Comparison of ENCODE assay signal across 9 cellular contexts in the genomic region with DNA sequence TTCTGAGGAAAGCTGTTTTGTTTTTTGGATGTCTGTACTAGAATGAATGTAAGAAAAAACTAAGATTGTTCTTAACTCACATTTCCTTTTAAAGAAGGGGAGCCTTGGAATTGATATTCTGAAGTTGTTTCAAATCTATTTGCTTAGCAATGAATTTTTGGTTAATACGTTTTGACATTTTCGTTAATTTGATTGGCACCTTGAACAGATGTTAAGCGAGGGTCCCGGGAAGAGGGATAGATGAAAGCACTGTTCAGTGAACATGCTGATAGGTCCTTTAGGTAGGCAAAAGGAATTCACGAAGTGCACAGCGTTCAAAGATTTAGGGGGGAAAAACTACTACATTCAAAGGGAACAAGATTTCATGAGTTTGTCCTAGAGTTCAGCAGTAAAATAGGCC. TPM values are rescaled to one million over a fixed set of nuclear protein-coding genes. Genes with fewer than 3 reads are reported as not detected.
A peak's percentile ranks its signal among the peaks of the same experiment; 100 is the strongest.
DNase-seq lines count a peak whose midpoint lies in the region; ATAC-seq, FAIRE-seq and TF ChIP-seq lines count a peak whose summit lies in the region.
"Had no signal": no experiment of that assay in that cellular context is flagged by ENCODE, and none has a peak within 500 bp of the region (broad histone marks: within the 10 kb centered on the region; RNA-seq: fewer than 3 reads in every experiment).

No MANE protein-coding gene starts in this region.

- no peak for TF ChIP-seq RAD21 in H1 (IDR thresholded peaks at IDR 0.05 in 1 of 2, conservative IDR thresholded peaks at IDR 0.05 in 1 of 2; ENCODE audit: low read depth in 2 of 2, low read length in 2 of 2)

- H3K9ac ChIP-seq in H1 (replicated peaks in 1 of 4; ENCODE audit: extremely low read depth in 1 of 4, low read depth in 3 of 4, low read length in 3 of 4): peak overlapping the region in 1 of 4 experiments; percentile 54; a peak in 1 of 7 replicates

- POLR2A ChIA-PET in OCI-LY7 (lab: Charles Lee) (interaction anchor here (0.6 to 3.9 kb wide), 3 partner anchors 13 to 114 kb away, joined by 3 to 28 read pairs (median 4); no protein-coding TSS in a partner anchor), H1 (lab: Charles Lee; ENCODE audit: partially characterized antibody) (interaction anchor here (0.6 to 8.5 kb wide), 2 partner anchors 16 to 83 kb away, joined by 3 to 131 read pairs; no protein-coding TSS in a partner anchor)

- no peak overlapping the region for H2BK120ac ChIP-seq in H1 (replicated peaks; ENCODE audit: low read depth, low read length)

- no peak overlapping the region for H3K18ac ChIP-seq in H1 (ENCODE audit: extremely low read depth, low read length)

- H3K79me2 ChIP-seq in OCI-LY7 (ENCODE audit: insufficient read depth, low read depth, low read length) (peaks cover 95% of the 10 kb centered on the region), H1 (ENCODE audit: control insufficient read depth in 1 of 2, insufficient read depth in 2 of 2, low read length in 2 of 2) (peaks cover 18 to 87% of the 10 kb centered on the region in 2 experiments)

- BruUV-seq in OCI-LY7 (replicated peaks; lab: Mats Ljungman, UMichigan): no TSS peak

- WGBS in H1 (ENCODE audit: extremely low coverage in 1 of 2, insufficient coverage in 1 of 2, insufficient read length in 1 of 2, insufficient replicate concordance in 2 of 2, low coverage in 1 of 2, low lambda C conversion rate in 2 of 2, missing lambda C conversion rate in 1 of 2), 2 experiments: 85% methylated on average over 6 of the region's 6 CpGs; no CpG with 5 or more reads in 1 of the 2 experiments
- WGBS in pancreas, 2 donors: 17 to 18% methylated on average over 6 of the region's 6 CpGs

- no peak overlapping the region for H2BK12ac ChIP-seq in H1 (ENCODE audit: low read depth, low read length)

- H3K79me1 ChIP-seq in H1 (ENCODE audit: low read depth, low read length): peaks cover 7% of the 10 kb centered on the region

- TF ChIP-seq CTCF in GM06990 (IDR thresholded peaks at IDR 0.05; ENCODE audit: insufficient read depth, low read length, poor library complexity, severe bottlenecking) (no peak), OCI-LY7 (conservative IDR thresholded peaks at IDR 0.05; ENCODE audit: low read length) (no peak), H1 (IDR thresholded peaks at IDR 0.05; ENCODE audit: control extremely low read depth in 1 of 3, insufficient read depth in 1 of 3, low read depth in 1 of 3, low read length in 3 of 3) (no peak), pancreas (IDR thresholded peaks at IDR 0.05) (no peak)

- H3K4me1 ChIP-seq in OCI-LY7 (ENCODE audit: insufficient read depth, low read length, poor library complexity, severe bottlenecking): peaks cover 38% of the 10 kb centered on the region
- H3K4me1 ChIP-seq in H1 (replicated peaks in 1 of 4; ENCODE audit: control insufficient read depth in 3 of 4, insufficient read depth in 4 of 4, low read length in 3 of 4): peaks cover 0 to 2% (median under 1%) of the 10 kb centered on the region in 4 experiments; a peak in 2 of 7 replicates
- H3K4me1 ChIP-seq in pancreas: peaks cover 11 to 27% (median 18%) of the 10 kb centered on the region in 3 donors

- FAIRE-seq in H1 (lab: Jason Lieb, UNC): no peak
- no peak for FAIRE-seq in pancreas (lab: Jason Lieb, UNC)

- H2BK15ac ChIP-seq in H1 (ENCODE audit: low read length): no peak overlapping the region

- peaks cover 37% of the 10 kb centered on the region for H4K20me1 ChIP-seq in OCI-LY7 (ENCODE audit: insufficient read depth, low read length)
- H4K20me1 ChIP-seq in H1 (replicated peaks in 1 of 2; ENCODE audit: control insufficient read depth in 1 of 2, insufficient read depth in 2 of 2, low read length in 2 of 2): peaks cover 0 to 5% of the 10 kb centered on the region in 2 experiments

- TF ChIP-seq POLR2A in H1 (IDR thresholded peaks at IDR 0.05; ENCODE audit: control extremely low read depth in 1 of 2, low read depth in 2 of 2, low read length in 2 of 2): no peak

- ATAC-seq in pancreas (no peak), GM18858 (IDR thresholded peaks at IDR 0.05; ENCODE audit: unreplicated experiment) (no peak), GM18502 (IDR thresholded peaks at IDR 0.05; ENCODE audit: poor library complexity, unreplicated experiment) (no peak)
- ATAC-seq: left lobe of liver had no signal

- no peaks in the 10 kb centered on the region for H3K9me2 ChIP-seq in OCI-LY7 (ENCODE audit: insufficient read depth, low read length)

- no peak overlapping the region for H3K56ac ChIP-seq in H1 (replicated peaks; ENCODE audit: insufficient read length, low read depth, low read length)

- H4K91ac ChIP-seq in H1 (replicated peaks; ENCODE audit: insufficient read length, low read length): no peak overlapping the region

- intact Hi-C loops in OCI-LY7 (cut with micrococcal nuclease; ENCODE audit: unreplicated experiment): loop anchor here (2.0 kb wide), 1 partner anchor 45 kb away; no protein-coding TSS in a partner anchor
- intact Hi-C loops in pancreas (cut with DNase I): no loop called here

- H3K9me3 ChIP-seq in OCI-LY7 (ENCODE audit: low read length): no peaks in the 10 kb centered on the region
- H3K9me3 ChIP-seq in H1 (ENCODE audit: insufficient read depth in 2 of 2, low read depth in 1 of 2, low read length in 1 of 2): no peaks in the 10 kb centered on the region
- no peaks in the 10 kb centered on the region for H3K9me3 ChIP-seq in pancreas

- H4K5ac ChIP-seq in H1 (ENCODE audit: insufficient read length, low read depth, low read length): no peak overlapping the region

- H4K8ac ChIP-seq in H1 (ENCODE audit: extremely low read depth, insufficient read depth, low read length): no peak overlapping the region

- peak overlapping the region; percentile 93 for H3K4me2 ChIP-seq in OCI-LY7 (ENCODE audit: low read length)
- H3K4me2 ChIP-seq in H1 (ENCODE audit: insufficient read depth in 1 of 2, low read depth in 2 of 2, low read length in 2 of 2): peak overlapping the region; percentile 80 to 96

- H3K27me3 ChIP-seq in GM06990 (replicated peaks; ENCODE audit: control insufficient read depth, insufficient read depth, low read length): no peaks in the 10 kb centered on the region
- no peaks in the 10 kb centered on the region for H3K27me3 ChIP-seq in H1 (replicated peaks in 1 of 4; ENCODE audit: control insufficient read depth in 3 of 4, extremely low read depth in 1 of 4, insufficient read depth in 3 of 4, low read length in 3 of 4)
- no peaks in the 10 kb centered on the region for H3K27me3 ChIP-seq in pancreas

- no peak overlapping the region for H3K23ac ChIP-seq in H1 (ENCODE audit: insufficient read length)

- H2BK20ac ChIP-seq in H1 (ENCODE audit: low read length): no peak overlapping the region

- H2AK5ac ChIP-seq in H1 (ENCODE audit: low read depth, low read length): no peak overlapping the region

- H3K23me2 ChIP-seq in H1 (ENCODE audit: low read depth, low read length): peaks cover 5% of the 10 kb centered on the region

- H2AFZ ChIP-seq in OCI-LY7 (ENCODE audit: low read length) (no peak overlapping the region), H1 (ENCODE audit: low read length) (no peak overlapping the region)

- H2BK5ac ChIP-seq in H1 (ENCODE audit: low read depth, low read length): no peak overlapping the region

- H3K36me3 ChIP-seq in GM06990 (ENCODE audit: control insufficient read depth, insufficient read depth, low read length) (no peaks in the 10 kb centered on the region; the same call in none of the 2 replicates), OCI-LY7 (ENCODE audit: insufficient read depth, low read length) (peaks cover 37% of the 10 kb centered on the region), H1 (ENCODE audit: control insufficient read depth in 2 of 4, insufficient read depth in 4 of 4, low read length in 3 of 4) (peaks cover 2 to 11% (median 9%) of the 10 kb centered on the region in 4 experiments; a peak in 5 of 8 replicates), pancreas (no peaks in the 10 kb centered on the region)

- H3K4me3 ChIP-seq in GM06990 (replicated peaks; ENCODE audit: low read depth, low read length) (peak overlapping the region; percentile 83), OCI-LY7 (ENCODE audit: low read depth, low read length, poor library complexity, severe bottlenecking) (peak overlapping the region; percentile 82), H1 (ENCODE audit: extremely low read depth in 1 of 4, insufficient read depth in 2 of 4, low read depth in 3 of 4, low read length in 4 of 4) (peak overlapping the region in 2 of 4 experiments; percentile 15 to 86; a peak in 3 of 8 replicates), pancreas (peak overlapping the region; percentile 0 to 90 (median 62))

- H3K14ac ChIP-seq in H1 (ENCODE audit: insufficient read length): no peak overlapping the region

- CTCF ChIA-PET in OCI-LY7 (lab: Charles Lee; ENCODE audit: unreplicated experiment) (no interaction called here), H1 (lab: Charles Lee; ENCODE audit: partially characterized antibody) (interaction anchor here (1.0 kb wide), 1 partner anchor 100 kb away, joined by 4 read pairs; no protein-coding TSS in a partner anchor)

- no peak overlapping the region for H3K4ac ChIP-seq in H1 (replicated peaks; ENCODE audit: insufficient read length, low read depth, low read length)

- DNase-seq in GM06990 (ENCODE audit: extremely low read depth, insufficient read length) (no peak), OCI-LY7 (ENCODE audit: low spot score) (no peak), H1 (ENCODE audit: low read depth in 1 of 2, low spot score in 2 of 2) (no peak), pancreas (no peak), NCI-H2081 (lab: John Stamatoyannopoulos, UW) (no peak), NCI-H446 treated with DMSO at 0.1 percent for 48 hours (lab: John Stamatoyannopoulos, UW) (no peak)

- TF ChIP-seq EP300 in H1 (IDR thresholded peaks at IDR 0.05; ENCODE audit: borderline replicate concordance in 1 of 2, low read depth in 2 of 2, low read length in 2 of 2): no peak

- H3K27ac ChIP-seq in OCI-LY7 (ENCODE audit: low read depth, low read length, poor library complexity, severe bottlenecking) (no peak overlapping the region), H1 (ENCODE audit: low read depth, low read length) (no peak overlapping the region), pancreas (no peak overlapping the region)

RNA-seq across cellular contexts. Expression of a gene that starts 1.7 kb away (rescaled TPM):
- total RNA-seq in OCI-LY7 (2014; rRNA removed; shearing (Covaris generic)): 70.4 and 86.5 TPM in 2 replicates
- total RNA-seq in OCI-LY7 (2022): 91.7 and 96.6 TPM in 2 replicates
- total RNA-seq in H1 (2021; fragmentation: NEBNext Ultra II Directional; extraction: Animal tissue kit (Norgen Biotek cat#: 25700)): 43.8 and 44.2 TPM in 2 replicates
- 26.6 and 31.0 TPM in 2 replicates for polyA plus RNA-seq in H1 (2011; rRNA removed)
- polyA plus RNA-seq in H1 (2011; cell fraction: cytosol; rRNA removed): 28.2 TPM
- polyA plus RNA-seq in H1 (2011; cell fraction: nucleus; rRNA removed): 19.2 TPM
- 19.7 to 28.2 TPM (median 25.4 TPM) in 4 replicates for polyA plus RNA-seq in H1 (2012, experiment 1 of 2)
- 5.0 TPM for polyA plus RNA-seq in H1 (2012, experiment 2 of 2)
- 29.4 TPM for polyA plus RNA-seq in H1 (2013, experiment 1 of 2)
- 36.4 TPM for polyA plus RNA-seq in H1 (2013, experiment 2 of 2)
- 141 and 182 TPM in 2 replicates for polyA minus RNA-seq in H1 (2011; rRNA and poly(A)+ RNA removed)
- polyA minus RNA-seq in H1 (2011; cell fraction: cytosol; rRNA and poly(A)+ RNA removed): 41.2 TPM
- 39.3 TPM for polyA minus RNA-seq in H1 (2011; cell fraction: nucleus; rRNA and poly(A)+ RNA removed)
- total RNA-seq in pancreas: 10 to 100 TPM; 24.3 to 40.2 (median 35.5) TPM
- polyA plus RNA-seq in pancreas: 10 to 100 TPM; 13.2 to 20.1 TPM

RNA-seq across cellular contexts. Expression of a gene that starts 2.1 kb away (rescaled TPM):
- 204 and 435 TPM in 2 replicates for total RNA-seq in OCI-LY7 (2014; rRNA removed; shearing (Covaris generic))
- 498 and 512 TPM in 2 replicates for total RNA-seq in OCI-LY7 (2022)
- 447 and 454 TPM in 2 replicates for total RNA-seq in H1 (2021; fragmentation: NEBNext Ultra II Directional; extraction: Animal tissue kit (Norgen Biotek cat#: 25700))
- 157 and 329 TPM in 2 replicates for polyA plus RNA-seq in H1 (2011; rRNA removed)
- 282 TPM for polyA plus RNA-seq in H1 (2011; cell fraction: cytosol; rRNA removed)
- polyA plus RNA-seq in H1 (2011; cell fraction: nucleus; rRNA removed): 29.6 TPM
- 272 to 407 TPM (median 327 TPM) in 4 replicates for polyA plus RNA-seq in H1 (2012, experiment 1 of 2)
- polyA plus RNA-seq in H1 (2012, experiment 2 of 2): 80.4 TPM
- 315 TPM for polyA plus RNA-seq in H1 (2013, experiment 1 of 2)
- polyA plus RNA-seq in H1 (2013, experiment 2 of 2): 331 TPM
- 77.2 and 87.2 TPM in 2 replicates for polyA minus RNA-seq in H1 (2011; rRNA and poly(A)+ RNA removed)
- polyA minus RNA-seq in H1 (2011; cell fraction: cytosol; rRNA and poly(A)+ RNA removed): 146 TPM
- 94.6 TPM for polyA minus RNA-seq in H1 (2011; cell fraction: nucleus; rRNA and poly(A)+ RNA removed)
- total RNA-seq in pancreas: 10 to 100 TPM; 32.4 to 75.4 (median 50.4) TPM
- 10 to 100 TPM; 67.2 to 71.7 TPM for polyA plus RNA-seq in pancreas
